In genomic region chrX:30141966-30142365, GRCh38 we compare ENCODE assay signal across 9 cellular contexts.
DNase-seq lines count a peak whose midpoint lies in the region; ATAC-seq, FAIRE-seq and TF ChIP-seq lines count a peak whose summit lies in the region.
"Had no signal": no experiment of that assay in that cellular context is flagged by ENCODE, and none has a peak within 500 bp of the region (broad histone marks: within the 10 kb centered on the region; RNA-seq: fewer than 3 reads in every experiment).

No MANE protein-coding gene starts in this region.

- no peaks in the 10 kb centered on the region for H3K79me2 ChIP-seq in astrocyte (ENCODE audit: insufficient read depth, low read length)

- CTCF ChIA-PET in CD8-positive, alpha-beta T cell (lab: Charles Lee) = no interaction called here

- H3K27ac ChIP-seq in astrocyte (ENCODE audit: low read depth, low read length) = no peak overlapping the region
- no peak overlapping the region for H3K27ac ChIP-seq in CD8-positive, alpha-beta T cell (ENCODE audit: low read depth, low read length)

- H3K27me3 ChIP-seq in astrocyte (ENCODE audit: insufficient read depth, low read length) = no peaks in the 10 kb centered on the region
- no peaks in the 10 kb centered on the region for H3K27me3 ChIP-seq in CD8-positive, alpha-beta T cell (ENCODE audit: insufficient read depth, low read length)

- no peaks in the 10 kb centered on the region for H3K4me1 ChIP-seq in astrocyte (ENCODE audit: insufficient read depth, low read length)
- no peaks in the 10 kb centered on the region for H3K4me1 ChIP-seq in CD8-positive, alpha-beta T cell (ENCODE audit: insufficient read depth, low read length)

- no peak overlapping the region for H3K27ac Mint-ChIP-seq in astrocyte (ENCODE audit: unreplicated experiment)
- no peak overlapping the region for H3K27ac Mint-ChIP-seq in neural crest cell (ENCODE audit: unreplicated experiment)
- H3K27ac Mint-ChIP-seq in activated naive CD4-positive, alpha-beta T cell treated with anti-CD3 and anti-CD28 coated beads, Interleukin-2, amount 50 U/mL, for 72 hours = no peak overlapping the region
- H3K27ac Mint-ChIP-seq in CD8-positive, alpha-beta T cell = no peak overlapping the region
- H3K27ac Mint-ChIP-seq: activated naive CD4-positive, alpha-beta T cell treated with anti-CD3 and anti-CD28 coated beads, Interleukin-2, amount 50 U/mL, for 24 hours had no signal

- H3K9me3 ChIP-seq in astrocyte (ENCODE audit: insufficient read depth, low read depth, low read length) = no peaks in the 10 kb centered on the region
- H3K9me3 ChIP-seq in CD8-positive, alpha-beta T cell (ENCODE audit: low read length) = no peaks in the 10 kb centered on the region

- ATAC-seq in activated naive CD4-positive, alpha-beta T cell treated with anti-CD3 and anti-CD28 coated beads, Interleukin-2, amount 50 U/mL, for 72 hours = no peak
- no peak for ATAC-seq in CD8-positive, alpha-beta T cell

- H3K36me3 ChIP-seq in astrocyte (ENCODE audit: insufficient read depth, low read length) = no peaks in the 10 kb centered on the region
- no peaks in the 10 kb centered on the region for H3K36me3 ChIP-seq in CD8-positive, alpha-beta T cell (ENCODE audit: insufficient read depth, low read length)

- H3K4me2 ChIP-seq in astrocyte (ENCODE audit: low read length) = no peak overlapping the region

- intact Hi-C loops in CD8-positive, alpha-beta T cell (cut with DNase I, micrococcal nuclease) = no loop called here

- H3K36me3 Mint-ChIP-seq in astrocyte (ENCODE audit: low read depth, unreplicated experiment) (no peaks in the 10 kb centered on the region), neural crest cell (ENCODE audit: low read depth) (no peaks in the 10 kb centered on the region)
- H3K36me3 Mint-ChIP-seq in activated naive CD4-positive, alpha-beta T cell treated with anti-CD3 and anti-CD28 coated beads, Interleukin-2, amount 50 U/mL, for 72 hours = no peaks in the 10 kb centered on the region
- no peaks in the 10 kb centered on the region for H3K36me3 Mint-ChIP-seq in CD8-positive, alpha-beta T cell
- H3K36me3 Mint-ChIP-seq: activated naive CD4-positive, alpha-beta T cell treated with anti-CD3 and anti-CD28 coated beads, Interleukin-2, amount 50 U/mL, for 24 hours had no signal

- no peak overlapping the region for H3K9ac ChIP-seq in astrocyte (ENCODE audit: low read length)

- POLR2A ChIA-PET in CD8-positive, alpha-beta T cell (lab: Charles Lee) = no interaction called here

- no peak overlapping the region for H3K4me3 ChIP-seq in astrocyte (ENCODE audit: insufficient read depth, low read depth, low read length)
- H3K4me3 ChIP-seq in CD8-positive, alpha-beta T cell (ENCODE audit: low read depth, low read length) = no peak overlapping the region

- no peaks in the 10 kb centered on the region for H3K9me3 Mint-ChIP-seq in astrocyte (ENCODE audit: unreplicated experiment)
- H3K9me3 Mint-ChIP-seq in neural crest cell = no peaks in the 10 kb centered on the region
- no peaks in the 10 kb centered on the region for H3K9me3 Mint-ChIP-seq in activated naive CD4-positive, alpha-beta T cell treated with anti-CD3 and anti-CD28 coated beads, Interleukin-2, amount 50 U/mL, for 72 hours
- peaks cover 2% of the 10 kb centered on the region for H3K9me3 Mint-ChIP-seq in CD8-positive, alpha-beta T cell
- H3K9me3 Mint-ChIP-seq: activated naive CD4-positive, alpha-beta T cell treated with anti-CD3 and anti-CD28 coated beads, Interleukin-2, amount 50 U/mL, for 24 hours had no signal

- H3K4me1 Mint-ChIP-seq in astrocyte (ENCODE audit: low read depth, unreplicated experiment) = no peaks in the 10 kb centered on the region
- no peaks in the 10 kb centered on the region for H3K4me1 Mint-ChIP-seq in neural crest cell
- no peaks in the 10 kb centered on the region for H3K4me1 Mint-ChIP-seq in CD8-positive, alpha-beta T cell (ENCODE audit: low read depth)
- H3K4me1 Mint-ChIP-seq: activated naive CD4-positive, alpha-beta T cell treated with anti-CD3 and anti-CD28 coated beads, Interleukin-2, amount 50 U/mL, for 24 hours had no signal

- no peaks in the 10 kb centered on the region for H4K20me1 ChIP-seq in astrocyte (ENCODE audit: insufficient read depth, low read length)

- peak; percentile 95 for FAIRE-seq in astrocyte (lab: Jason Lieb, UNC)

- no peak overlapping the region for H2AFZ ChIP-seq in astrocyte (ENCODE audit: low read depth, low read length)

- H3K27me3 Mint-ChIP-seq in astrocyte (ENCODE audit: low read depth, unreplicated experiment) (no peaks in the 10 kb centered on the region), neural crest cell (ENCODE audit: low read depth) (no peaks in the 10 kb centered on the region)
- no peaks in the 10 kb centered on the region for H3K27me3 Mint-ChIP-seq in CD8-positive, alpha-beta T cell (ENCODE audit: low read depth)
- H3K27me3 Mint-ChIP-seq: activated naive CD4-positive, alpha-beta T cell treated with anti-CD3 and anti-CD28 coated beads, Interleukin-2, amount 50 U/mL, for 24 hours had no signal

- DNase-seq in NCI-H2171 treated with DMSO at 0.1 percent for 48 hours (lab: John Stamatoyannopoulos, UW) = peak; percentile 0
- no peak for DNase-seq in NCI-H2171 (lab: John Stamatoyannopoulos, UW)
- peak; percentile 45 for DNase-seq in H4 (ENCODE audit: low spot score)
- DNase-seq in NCI-H1048 (lab: John Stamatoyannopoulos, UW) = peak; percentile 1
- DNase-seq in astrocyte (ENCODE audit: low read depth) = peak; percentile 9
- DNase-seq in neural crest cell (ENCODE audit: low read depth, low spot score) = no peak
- DNase-seq in activated naive CD4-positive, alpha-beta T cell treated with anti-CD3 and anti-CD28 coated beads, Interleukin-2, amount 50 U/mL, for 72 hours (ENCODE audit: low spot score in 2 of 2) = no peak
- DNase-seq in CD8-positive, alpha-beta T cell = no peak

- no peak overlapping the region for H3K4me3 Mint-ChIP-seq in astrocyte (ENCODE audit: unreplicated experiment)
- H3K4me3 Mint-ChIP-seq in neural crest cell = no peak overlapping the region
- H3K4me3 Mint-ChIP-seq in CD8-positive, alpha-beta T cell = no peak overlapping the region
- H3K4me3 Mint-ChIP-seq: activated naive CD4-positive, alpha-beta T cell treated with anti-CD3 and anti-CD28 coated beads, Interleukin-2, amount 50 U/mL, for 24 hours had no signal

- peak; percentile 20 for TF ChIP-seq CTCF in astrocyte (IDR thresholded peaks at IDR 0.05; ENCODE audit: insufficient read depth, low read depth, low read length)
- TF ChIP-seq CTCF in neural crest cell (conservative IDR thresholded peaks at IDR 0.05) = peak; percentile 66
- no peak for TF ChIP-seq CTCF in CD8-positive, alpha-beta T cell (IDR thresholded peaks at IDR 0.05)

Comparison
In these comparisons a context has a peak if more than half of its experiments do, and no peak if none do; other contexts are left out.
1. DNase-seq: peak in NCI-H2171 treated with DMSO at 0.1 percent for 48 hours (single experiment), H4 (single experiment), NCI-H1048 (single experiment) and astrocyte (single experiment); none in NCI-H2171 (single experiment), neural crest cell (single experiment), activated naive CD4-positive, alpha-beta T cell treated with anti-CD3 and anti-CD28 coated beads, Interleukin-2, amount 50 U/mL, for 72 hours (0 of 2) and CD8-positive, alpha-beta T cell (0 of 7).